In the genomic region with DNA sequence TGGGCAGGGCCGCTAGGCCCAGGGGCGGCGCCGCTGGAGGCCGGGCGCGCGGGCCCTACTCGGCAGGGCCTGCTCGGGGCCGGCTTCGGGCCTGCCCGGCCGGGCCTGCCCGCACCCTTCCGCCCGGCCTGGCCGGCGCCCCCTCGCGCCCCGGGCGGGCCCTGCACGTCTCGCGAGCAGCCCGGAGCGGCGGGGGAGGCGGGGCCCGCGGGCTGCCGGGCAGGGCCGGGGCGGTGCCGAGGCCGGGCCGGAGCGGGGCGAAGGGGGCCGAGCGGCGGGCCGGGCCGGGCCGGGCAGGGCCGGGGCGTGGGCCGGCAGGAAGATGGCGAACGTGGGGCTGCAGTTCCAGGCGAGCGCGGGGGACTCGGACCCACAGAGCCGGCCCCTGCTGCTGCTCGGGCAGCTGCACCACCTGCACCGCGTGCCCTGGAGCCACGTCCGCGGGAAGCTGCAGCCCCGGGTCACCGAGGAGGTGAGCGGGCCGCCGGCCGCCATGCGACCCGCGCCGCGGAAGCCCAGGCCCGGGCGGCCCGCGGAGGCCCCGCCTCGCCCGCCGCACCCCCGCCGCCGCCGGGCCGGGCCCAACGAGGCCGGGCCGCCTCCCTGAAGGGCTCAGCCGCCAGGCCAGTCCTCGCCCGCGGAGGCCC, we compare ENCODE assay signal across 1 cellular context.
A peak's percentile ranks its signal among the peaks of the same experiment; 100 is the strongest.
TF ChIP-seq lines count a peak whose summit lies in the region.

A gene with protein sequence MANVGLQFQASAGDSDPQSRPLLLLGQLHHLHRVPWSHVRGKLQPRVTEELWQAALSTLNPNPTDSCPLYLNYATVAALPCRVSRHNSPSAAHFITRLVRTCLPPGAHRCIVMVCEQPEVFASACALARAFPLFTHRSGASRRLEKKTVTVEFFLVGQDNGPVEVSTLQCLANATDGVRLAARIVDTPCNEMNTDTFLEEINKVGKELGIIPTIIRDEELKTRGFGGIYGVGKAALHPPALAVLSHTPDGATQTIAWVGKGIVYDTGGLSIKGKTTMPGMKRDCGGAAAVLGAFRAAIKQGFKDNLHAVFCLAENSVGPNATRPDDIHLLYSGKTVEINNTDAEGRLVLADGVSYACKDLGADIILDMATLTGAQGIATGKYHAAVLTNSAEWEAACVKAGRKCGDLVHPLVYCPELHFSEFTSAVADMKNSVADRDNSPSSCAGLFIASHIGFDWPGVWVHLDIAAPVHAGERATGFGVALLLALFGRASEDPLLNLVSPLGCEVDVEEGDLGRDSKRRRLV (plus strand): TSS at position 222 of the 647 bp plus-strand sequence. CDS start 101 bp downstream, at position 323.

TF ChIP-seq in endothelial cell of umbilical vein, 7 proteins besides CTCF, POLR2A, EP300 and RAD21:
- TF ChIP-seq JUN (IDR thresholded peaks at IDR 0.05; ENCODE audit: borderline replicate concordance, insufficient read depth, insufficient read length, low read depth) (no peak), MYC (IDR thresholded peaks at IDR 0.05; ENCODE audit: low read depth, low read length) (no peak), POLR2AphosphoS5 (IDR thresholded peaks at IDR 0.05; ENCODE audit: insufficient read depth, low read depth, low read length) (peak; percentile 27)
